In genomic region chr2:37653093-37653492, GRCh38 we compare ENCODE assay signal across 8 cellular contexts. TPM values are rescaled to one million over a fixed set of nuclear protein-coding genes. Genes with fewer than 3 reads are reported as not detected.
DNase-seq lines count a peak whose midpoint lies in the region; ATAC-seq and TF ChIP-seq lines count a peak whose summit lies in the region.

No MANE protein-coding gene starts in this region.

- 24 to 54% methylated on average over 6 of the region's 6 CpGs for WGBS in esophagus squamous epithelium, 2 donors

- in situ Hi-C loops in ACHN (cut with HindIII; ENCODE audit: low pct_ligation_motif_present, low pct_unique_long_range_greater_than_20kb, low sequenced_read_pairs) = no loop called here

- TF ChIP-seq POLR2A in esophagus squamous epithelium (IDR thresholded peaks at IDR 0.05) = no peak

- no peaks in the 10 kb centered on the region for H3K9me3 ChIP-seq in esophagus squamous epithelium

- H3K27ac ChIP-seq in esophagus squamous epithelium (peak overlapping the region in 3 of 4 donors; percentile 70 to 75 (median 70)), rectal smooth muscle tissue (ENCODE audit: low read depth, low read length) (peak overlapping the region; percentile 54)

- TF ChIP-seq CTCF in GM06990 (IDR thresholded peaks at IDR 0.05; ENCODE audit: insufficient read depth, low read length, poor library complexity, severe bottlenecking) (no peak), esophagus squamous epithelium (IDR thresholded peaks at IDR 0.05) (no peak)

- H3K4me3 ChIP-seq in GM06990 (replicated peaks; ENCODE audit: low read depth, low read length) (peak overlapping the region; percentile 16; the same call in 1 of the 2 replicates), esophagus squamous epithelium (no peak overlapping the region), rectal smooth muscle tissue (ENCODE audit: low read length) (no peak overlapping the region)

- no peak for DNase-seq in GM06990 (ENCODE audit: extremely low read depth, insufficient read length)
- peak; percentile 41 for DNase-seq in RPMI8226
- no peak for DNase-seq in esophagus squamous epithelium (lab: John Stamatoyannopoulos, UW)
- no peak for DNase-seq in ACHN
- DNase-seq in DMS114 treated with DMSO at 0.1 percent for 48 hours (lab: John Stamatoyannopoulos, UW; ENCODE audit: unreplicated experiment) = no peak

- intact Hi-C loops in esophagus squamous epithelium (cut with DNase I) = no loop called here

- no peak for ATAC-seq in GM18909 (IDR thresholded peaks at IDR 0.05; ENCODE audit: poor library complexity, unreplicated experiment)
- ATAC-seq in activated CD4-positive, CD25-positive, alpha-beta regulatory T cell treated with anti-CD3 and anti-CD28 coated beads, Interleukin-2, amount 50 U/mL, for 24 hours = no peak

- peaks cover 31 to 97% (median 60%) of the 10 kb centered on the region in 3 donors for H3K4me1 ChIP-seq in esophagus squamous epithelium
- H3K4me1 ChIP-seq in rectal smooth muscle tissue (ENCODE audit: control insufficient read depth, insufficient read depth, low read length) = peaks cover 39% of the 10 kb centered on the region

- no peak overlapping the region for H3K9ac ChIP-seq in rectal smooth muscle tissue (ENCODE audit: low read length)

- H3K27me3 ChIP-seq in GM06990 (replicated peaks; ENCODE audit: control insufficient read depth, insufficient read depth, low read length) (no peaks in the 10 kb centered on the region), esophagus squamous epithelium (no peaks in the 10 kb centered on the region), rectal smooth muscle tissue (ENCODE audit: control insufficient read depth, insufficient read depth, low read length) (no peaks in the 10 kb centered on the region)

- H3K36me3 ChIP-seq in GM06990 (ENCODE audit: control insufficient read depth, insufficient read depth, low read length) (peaks cover 6% of the 10 kb centered on the region), esophagus squamous epithelium (peaks cover 0 to 4% (median 0%) of the 10 kb centered on the region in 3 donors), rectal smooth muscle tissue (ENCODE audit: control insufficient read depth, insufficient read depth, low read length) (peaks cover 1% of the 10 kb centered on the region)

RNA-seq across cellular contexts. Expression of gene CDC42EP3, which starts 18.3 kb away (rescaled TPM):
- 10 to 100 TPM in 2 of 4 donors, 1 to 10 TPM in 1, under 1 TPM in 1; 0.57 to 16.2 (median 9.9) TPM for total RNA-seq in esophagus squamous epithelium
